23 cellular contexts compared by ENCODE assay signal in genomic region chr11:17605736-17606135, GRCh38. TPM values are rescaled to one million over a fixed set of nuclear protein-coding genes. Genes with fewer than 3 reads are reported as not detected.
"Had no signal": no experiment of that assay in that cellular context is flagged by ENCODE, and none has a peak within 500 bp of the region (broad histone marks: within the 10 kb centered on the region; RNA-seq: fewer than 3 reads in every experiment).

No MANE protein-coding gene starts in this region.

- DNase-seq: activated CD4-positive, alpha-beta memory T cell treated with anti-CD3 and anti-CD28 coated beads for 36 hours; aorta; brain microvascular endothelial cell; caudate nucleus; dermis blood vessel endothelial cell; effector CD8-positive, alpha-beta T cell; erythroblast; foreskin keratinocyte; glutamatergic neuron; small intestine; stimulated activated CD4-positive, alpha-beta T cell treated with anti-CD3 and anti-CD28 coated beads, Interleukin-15, amount 100 ng/mL, for 24 hours; stimulated activated naive B cell treated with anti-CD40 and anti-IgM and Interleukin-4, amounts not matched to agents 10 μg/mL and 1 μg/mL and 100 μg/mL, for 72 hours; T-helper 1 cell; testis; trophoblast cell had no signal

- H3K4me3 ChIP-seq: hepatocyte, testis, vagina had no signal

- ATAC-seq: activated naive CD4-positive, alpha-beta T cell treated with anti-CD3 and anti-CD28 coated beads, Interleukin-2, amount 50 U/mL, for 72 hours; foreskin keratinocyte; sciatic nerve; stimulated activated naive B cell treated with anti-CD40 and anti-IgM and Interleukin-4, amounts not matched to agents 10 μg/mL and 1 μg/mL and 100 μg/mL, for 72 hours had no signal

- H3K36me3 ChIP-seq: brain microvascular endothelial cell, vagina had no signal

- H3K27me3 ChIP-seq: brain microvascular endothelial cell, hepatocyte, testis, vagina had no signal

- H3K79me2 ChIP-seq: hepatocyte had no signal

- H3K27ac ChIP-seq: brain microvascular endothelial cell, foreskin keratinocyte, hepatocyte, testis, vagina had no signal

- H3K4me2 ChIP-seq: hepatocyte had no signal

- H3K9me3 ChIP-seq: testis, vagina had no signal

- H3K4me1 ChIP-seq: foreskin keratinocyte, testis, vagina had no signal

- H2AFZ ChIP-seq: hepatocyte had no signal

RNA-seq across cellular contexts. Expression of gene OTOG, which starts 58.7 kb away (rescaled TPM):
- total RNA-seq: activated CD4-positive, alpha-beta memory T cell treated with anti-CD3 and anti-CD28 coated beads for 36 hours; activated naive CD4-positive, alpha-beta T cell treated with anti-CD3 and anti-CD28 coated beads, Interleukin-2, amount 50 U/mL, for 72 hours; activated T-helper 1 cell treated with anti-CD3 and anti-CD28 coated beads, Interleukin-12 subunit alpha, Interleukin-12 subunit beta, Interleukin-2, Interleukin-4 antibody, amounts not matched to agents 30 ng/mL and 10 ng/mL and 1 ng/mL, durations not matched to agents 14 hours and 24 hours and 36 hours; aorta; dermis blood vessel endothelial cell; foreskin keratinocyte; liver; mononuclear cell; sciatic nerve; vagina had no signal
- polyA plus RNA-seq: adipose tissue, aorta, foreskin keratinocyte, liver had no signal
